24 cellular contexts compared by ENCODE assay signal in the genomic region with DNA sequence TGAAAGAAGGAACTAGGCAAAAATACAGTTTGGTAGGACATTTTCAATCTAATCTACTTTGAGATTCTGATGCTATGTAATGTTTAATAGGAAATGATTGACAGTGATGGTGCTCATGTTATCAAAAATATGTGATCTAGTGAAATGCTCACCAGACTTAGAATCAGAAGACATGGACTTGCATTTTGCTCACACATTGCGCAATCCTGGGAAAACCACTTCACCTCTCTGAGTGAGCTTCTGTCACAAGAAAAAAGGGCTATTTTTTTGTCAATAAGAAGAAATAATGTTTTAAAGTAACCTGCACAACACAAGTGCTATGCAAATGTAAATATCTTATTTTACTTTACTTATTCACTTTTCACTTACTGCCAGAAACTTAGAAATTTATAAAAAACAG.
DNase-seq lines count a peak whose midpoint lies in the region; TF ChIP-seq lines count a peak whose summit lies in the region.
"Had no signal": no experiment of that assay in that cellular context is flagged by ENCODE, and none has a peak within 500 bp of the region (broad histone marks: within the 10 kb centered on the region; RNA-seq: fewer than 3 reads in every experiment).

No MANE protein-coding gene starts in this region.

- H3K27ac ChIP-seq in thyroid gland = no peak overlapping the region
- H3K27ac ChIP-seq: ascending aorta, dorsolateral prefrontal cortex, prostate gland, RWPE1, vagina had no signal

- DNase-seq in NOMO-1 treated with DMSO at 0.1 percent for 48 hours (lab: John Stamatoyannopoulos, UW; ENCODE audit: unreplicated experiment) (peak; percentile 4), NOMO-1 treated with dmso at 0.1 percent for 144 hours (lab: John Stamatoyannopoulos, UW; ENCODE audit: unreplicated experiment) (no peak), adipocyte (ENCODE audit: low read depth) (peak; percentile 9), fibroblast of mammary gland (ENCODE audit: low read depth) (peak; percentile 56), thyroid gland (peak; percentile 3 to 21), DMS 273 treated with DMSO at 0.1 percent for 48 hours (lab: John Stamatoyannopoulos, UW) (no peak), NCI-H774 (lab: John Stamatoyannopoulos, UW) (no peak), mesenteric fat pad (ENCODE audit: low spot score) (no peak)
- DNase-seq: activated CD4-positive, alpha-beta T cell treated with anti-CD3 and anti-CD28 coated beads for 36 hours; activated T-cell treated with anti-CD3 and anti-CD28 coated beads for 4 hours; CD8-positive, alpha-beta memory T cell; DMS153; dorsolateral prefrontal cortex; GF-D8; hippocampal formation; naive thymus-derived CD4-positive, alpha-beta T cell; NCI-H1436; NCI-H345; nucleus accumbens had no signal

- no peak for TF ChIP-seq POLR2A in thyroid gland (IDR thresholded peaks at IDR 0.05)

- WGBS in thyroid gland, 2 donors = 95 to 100% methylated on average over 1 of the region's 1 CpG

- H3K36me3 ChIP-seq in adipocyte (ENCODE audit: control insufficient read depth, insufficient read depth, low read length, severe bottlenecking) = no peaks in the 10 kb centered on the region
- no peaks in the 10 kb centered on the region for H3K36me3 ChIP-seq in thyroid gland
- H3K36me3 ChIP-seq: ascending aorta, HAP-1, prostate gland, vagina had no signal

- H3K4me3 ChIP-seq in adipocyte (ENCODE audit: low read length) (no peak overlapping the region), fibroblast of mammary gland (ENCODE audit: control insufficient read depth, low read depth, low read length) (no peak overlapping the region), thyroid gland (replicated peaks in 1 of 3) (no peak overlapping the region)
- H3K4me3 ChIP-seq: ascending aorta, dorsolateral prefrontal cortex, HAP-1, prostate gland, vagina had no signal

- H3K9ac ChIP-seq in adipocyte (ENCODE audit: low read length) = no peak overlapping the region

- H3K27me3 ChIP-seq in adipocyte (replicated peaks; ENCODE audit: control insufficient read depth, insufficient read depth, low read length) (no peaks in the 10 kb centered on the region), thyroid gland (no peaks in the 10 kb centered on the region)
- H3K27me3 ChIP-seq: ascending aorta, dorsolateral prefrontal cortex, vagina had no signal

- H3K4me1 ChIP-seq in adipocyte (ENCODE audit: control insufficient read depth, insufficient read depth, low read length) (no peaks in the 10 kb centered on the region), thyroid gland (no peaks in the 10 kb centered on the region)
- H3K4me1 ChIP-seq: ascending aorta, HAP-1, prostate gland, vagina had no signal

- no peak for TF ChIP-seq CTCF in fibroblast of mammary gland (conservative IDR thresholded peaks at IDR 0.05; ENCODE audit: control insufficient read depth, insufficient read depth, low read depth, low read length)
- no peak for TF ChIP-seq CTCF in thyroid gland (IDR thresholded peaks at IDR 0.05)

- intact Hi-C loops in thyroid gland (cut with DNase I) = no loop called here

- H3K9me3 ChIP-seq in adipocyte (ENCODE audit: control insufficient read depth, low read length) = no peaks in the 10 kb centered on the region
- H3K9me3 ChIP-seq in thyroid gland = no peaks in the 10 kb centered on the region
- H3K9me3 ChIP-seq: ascending aorta, HAP-1, prostate gland, vagina had no signal

Comparison
In these comparisons a context has a peak if more than half of its experiments do, and no peak if none do; other contexts are left out.
1. DNase-seq: peak in NOMO-1 treated with DMSO at 0.1 percent for 48 hours (single experiment), adipocyte (single experiment), fibroblast of mammary gland (single experiment) and thyroid gland (2 of 2); none in NOMO-1 treated with dmso at 0.1 percent for 144 hours (single experiment), DMS 273 treated with DMSO at 0.1 percent for 48 hours (single experiment), NCI-H774 (single experiment) and mesenteric fat pad (single experiment).